11 cellular contexts compared by ENCODE assay signal in genomic region chr4:94410678-94411206, GRCh38. TPM values are rescaled to one million over a fixed set of nuclear protein-coding genes. Genes with fewer than 3 reads are reported as not detected.
DNase-seq lines count a peak whose midpoint lies in the region; ATAC-seq, FAIRE-seq and TF ChIP-seq lines count a peak whose summit lies in the region.
"Had no signal": no experiment of that assay in that cellular context is flagged by ENCODE, and none has a peak within 500 bp of the region (broad histone marks: within the 10 kb centered on the region; RNA-seq: fewer than 3 reads in every experiment).

No MANE protein-coding gene starts in this region.

- peak; percentile 96 for ATAC-seq in HepG2
- no peak for ATAC-seq in GM18519 (IDR thresholded peaks at IDR 0.05; ENCODE audit: low FRiP score, unreplicated experiment)
- ATAC-seq in HG03521 (IDR thresholded peaks at IDR 0.05; ENCODE audit: unreplicated experiment): no peak

- no peak overlapping the region for H2AK5ac ChIP-seq in H1 (ENCODE audit: low read depth, low read length)

- H3K4me3 ChIP-seq in NB4 (ENCODE audit: low read depth, low read length) (no peak overlapping the region), H1 (ENCODE audit: extremely low read depth in 1 of 4, insufficient read depth in 2 of 4, low read depth in 3 of 4, low read length in 4 of 4) (no peak overlapping the region), HepG2 (replicated peaks in 1 of 3; ENCODE audit: insufficient read depth in 1 of 3, low read depth in 2 of 3, low read length in 3 of 3) (peak overlapping the region in 1 of 3 experiments; percentile 35; a peak in 1 of 6 replicates)

- H4K91ac ChIP-seq in H1 (replicated peaks; ENCODE audit: insufficient read length, low read length): no peak overlapping the region

- TF ChIP-seq CTCF in NB4 (IDR thresholded peaks at IDR 0.05; ENCODE audit: low read depth, low read length) (no peak), H1 (IDR thresholded peaks at IDR 0.05; ENCODE audit: control extremely low read depth in 1 of 3, insufficient read depth in 1 of 3, low read depth in 1 of 3, low read length in 3 of 3) (no peak), HepG2 (CRISPR knock-in tag; IDR thresholded peaks at IDR 0.05) (no peak)

- POLR2A ChIA-PET in H1 (lab: Charles Lee; ENCODE audit: partially characterized antibody) (no interaction called here), HepG2 (lab: Yijun Ruan, JAX) (interaction anchor here (0.9 to 10.1 kb wide), 5 partner anchors 15 to 49 kb away, joined by 3 to 94 read pairs (median 6); partner anchors contain the start of gene PDLIM5)

- no peak overlapping the region for H2BK20ac ChIP-seq in H1 (ENCODE audit: low read length)

- no peak overlapping the region for H3K23ac ChIP-seq in H1 (ENCODE audit: insufficient read length)

- no peak overlapping the region for H3K56ac ChIP-seq in H1 (replicated peaks; ENCODE audit: insufficient read length, low read depth, low read length)

- H2BK120ac ChIP-seq in H1 (replicated peaks; ENCODE audit: low read depth, low read length): no peak overlapping the region

- TF ChIP-seq POLR2A in NB4 (IDR thresholded peaks at IDR 0.05; ENCODE audit: extremely low read depth, insufficient read length) (no peak), H1 (IDR thresholded peaks at IDR 0.05; ENCODE audit: control extremely low read depth in 1 of 2, low read depth in 2 of 2, low read length in 2 of 2) (no peak), HepG2 (IDR thresholded peaks at IDR 0.05; ENCODE audit: insufficient read depth in 1 of 2, low read depth in 2 of 2, low read length in 2 of 2) (no peak)

- H4K20me1 ChIP-seq in H1 (replicated peaks in 1 of 2; ENCODE audit: control insufficient read depth in 1 of 2, insufficient read depth in 2 of 2, low read length in 2 of 2) (no peaks in the 10 kb centered on the region), HepG2 (ENCODE audit: insufficient read depth, low read length) (no peaks in the 10 kb centered on the region)

- H3K23me2 ChIP-seq in H1 (ENCODE audit: low read depth, low read length): no peaks in the 10 kb centered on the region

- no peak overlapping the region for H4K8ac ChIP-seq in H1 (ENCODE audit: extremely low read depth, insufficient read depth, low read length)

- H3K27ac ChIP-seq in H1 (ENCODE audit: low read depth, low read length) (no peak overlapping the region), HepG2 (ENCODE audit: extremely low read length, insufficient read depth, low read length) (peak overlapping the region; percentile 21)

- TF ChIP-seq RAD21 in H1 (IDR thresholded peaks at IDR 0.05 in 1 of 2, conservative IDR thresholded peaks at IDR 0.05 in 1 of 2; ENCODE audit: low read depth in 2 of 2, low read length in 2 of 2): no peak
- no peak for TF ChIP-seq RAD21 in HepG2 (CRISPR knock-in tag; IDR thresholded peaks at IDR 0.05)

- H2BK12ac ChIP-seq in H1 (ENCODE audit: low read depth, low read length): 0 out of 2 replicates have a peak overlapping the region, but pooled peaks have one; percentile 5

- H2BK5ac ChIP-seq in H1 (ENCODE audit: low read depth, low read length): no peak overlapping the region

- H3K18ac ChIP-seq in H1 (ENCODE audit: extremely low read depth, low read length): no peak overlapping the region

- H3K9me3 ChIP-seq in H1 (ENCODE audit: insufficient read depth in 2 of 2, low read depth in 1 of 2, low read length in 1 of 2) (no peaks in the 10 kb centered on the region), HepG2 (ENCODE audit: low read length) (no peaks in the 10 kb centered on the region)

- no TSS peak for BruUV-seq in HepG2 (replicated peaks; lab: Mats Ljungman, UMichigan)

- peak; percentile 78 for DNase-seq in NB4 (ENCODE audit: low read depth)
- no peak for DNase-seq in H1 (ENCODE audit: low read depth in 1 of 2, low spot score in 2 of 2)
- DNase-seq in HepG2 (ENCODE audit: low spot score): peak; percentile 76
- DNase-seq in urothelium cell line (ENCODE audit: low spot score): peak; percentile 10
- DNase-seq in activated CD8-positive, alpha-beta memory T cell treated with anti-CD3 and anti-CD28 coated beads, Interleukin-2, amount 50 U/mL, for 48 hours: no peak
- DNase-seq: NCI-H146; SIG-M5; stimulated activated CD4-positive, alpha-beta T cell treated with anti-CD3 and anti-CD28 coated beads, Interleukin-12 subunit alpha, Interleukin-12 subunit beta, amount 100 ng/mL, for 4 hours had no signal

- in situ Hi-C loops in HepG2 (cut with HindIII; ENCODE audit: extremely low pct_ligation_motif_present, low pct_unique_long_range_greater_than_20kb): no loop called here

- FAIRE-seq in H1 (lab: Jason Lieb, UNC): no peak
- FAIRE-seq in HepG2 (lab: Jason Lieb, UNC): peak; percentile 40
- no peak for FAIRE-seq in urothelium cell line (lab: Jason Lieb, UNC)
- FAIRE-seq: keratinocyte had no signal

- H3K4me1 ChIP-seq in H1 (replicated peaks in 1 of 4; ENCODE audit: control insufficient read depth in 3 of 4, insufficient read depth in 4 of 4, low read length in 3 of 4): peaks cover 0 to 12% (median 4%) of the 10 kb centered on the region in 4 experiments; a peak in 3 of 7 replicates
- peaks cover 61% of the 10 kb centered on the region for H3K4me1 ChIP-seq in HepG2 (ENCODE audit: insufficient read depth, low read length)

- H3K4me2 ChIP-seq in H1 (ENCODE audit: insufficient read depth in 1 of 2, low read depth in 2 of 2, low read length in 2 of 2): no peak overlapping the region
- H3K4me2 ChIP-seq in HepG2 (ENCODE audit: low read depth, low read length): peak overlapping the region; percentile 67

- H2BK15ac ChIP-seq in H1 (ENCODE audit: low read length): no peak overlapping the region

- H3K27me3 ChIP-seq in H1 (replicated peaks in 1 of 4; ENCODE audit: control insufficient read depth in 3 of 4, extremely low read depth in 1 of 4, insufficient read depth in 3 of 4, low read length in 3 of 4): peaks cover 0 to 1% (median 0%) of the 10 kb centered on the region in 4 experiments; a peak in 1 of 7 replicates
- no peaks in the 10 kb centered on the region for H3K27me3 ChIP-seq in HepG2 (ENCODE audit: control insufficient read depth in 1 of 2, insufficient read depth in 2 of 2, low read length in 2 of 2)

- no peaks in the 10 kb centered on the region for H3K36me3 ChIP-seq in H1 (ENCODE audit: control insufficient read depth in 2 of 4, insufficient read depth in 4 of 4, low read length in 3 of 4)
- H3K36me3 ChIP-seq in HepG2 (replicated peaks in 1 of 2; ENCODE audit: control insufficient read depth in 1 of 2, insufficient read depth in 2 of 2, low read length in 2 of 2): no peaks in the 10 kb centered on the region

- intact Hi-C loops in HepG2 (cut with micrococcal nuclease; ENCODE audit: unreplicated experiment): no loop called here

- TF ChIP-seq EP300 in H1 (IDR thresholded peaks at IDR 0.05; ENCODE audit: borderline replicate concordance in 1 of 2, low read depth in 2 of 2, low read length in 2 of 2): no peak
- peak in 1 of 2 experiments; percentile 46; a peak in 2 of 4 replicates for TF ChIP-seq EP300 in HepG2 (IDR thresholded peaks at IDR 0.05; ENCODE audit: low read depth in 2 of 2, low read length in 2 of 2)
- no peak for TF ChIP-seq EP300 in HepG2 (CRISPR knock-in tag; IDR thresholded peaks at IDR 0.05; ENCODE audit: borderline replicate concordance)

- WGBS in H1 (ENCODE audit: extremely low coverage in 1 of 2, insufficient coverage in 1 of 2, insufficient read length in 1 of 2, insufficient replicate concordance in 2 of 2, low coverage in 1 of 2, low lambda C conversion rate in 2 of 2, missing lambda C conversion rate in 1 of 2), 2 experiments: 88% methylated on average over 10 of the region's 10 CpGs; no CpG with 5 or more reads in 1 of the 2 experiments
- 22% methylated on average over 10 of the region's 10 CpGs for WGBS in HepG2 (ENCODE audit: low lambda C conversion rate)

- H2AFZ ChIP-seq in H1 (ENCODE audit: low read length) (0 out of 2 replicates have a peak overlapping the region, but pooled peaks have one; percentile 49), HepG2 (ENCODE audit: low read length) (peak overlapping the region; percentile 60)

- H3K14ac ChIP-seq in H1 (ENCODE audit: insufficient read length): no peak overlapping the region

- CTCF ChIA-PET in H1 (lab: Charles Lee; ENCODE audit: partially characterized antibody) (interaction anchor here (1.2 kb wide), 1 partner anchor 85 kb away, joined by 3 read pairs; no protein-coding TSS in a partner anchor), HepG2 (lab: Yijun Ruan, JAX; ENCODE audit: low intra/inter-chr PET ratio, low total read pairs) (no interaction called here)

- H3K79me2 ChIP-seq in H1 (ENCODE audit: control insufficient read depth in 1 of 2, insufficient read depth in 2 of 2, low read length in 2 of 2) (no peaks in the 10 kb centered on the region), HepG2 (ENCODE audit: insufficient read depth, low read length) (no peaks in the 10 kb centered on the region)

- H3K9ac ChIP-seq in H1 (replicated peaks in 1 of 4; ENCODE audit: extremely low read depth in 1 of 4, low read depth in 3 of 4, low read length in 3 of 4): no peak overlapping the region
- peak overlapping the region; percentile 24; the same call in 1 of the 2 replicates for H3K9ac ChIP-seq in HepG2 (ENCODE audit: insufficient read depth, low read depth, low read length)

- H3K79me1 ChIP-seq in H1 (ENCODE audit: low read depth, low read length): no peaks in the 10 kb centered on the region

- H4K5ac ChIP-seq in H1 (ENCODE audit: insufficient read length, low read depth, low read length): no peak overlapping the region

- no peak overlapping the region for H3K4ac ChIP-seq in H1 (replicated peaks; ENCODE audit: insufficient read length, low read depth, low read length)

RNA-seq across cellular contexts. Expression of gene PDLIM5, which starts 41.0 kb away (rescaled TPM):
- 58.9 and 62.1 TPM in 2 replicates for total RNA-seq in H1 (2021; fragmentation: NEBNext Ultra II Directional; extraction: Animal tissue kit (Norgen Biotek cat#: 25700))
- polyA plus RNA-seq in H1 (2011; rRNA removed) (28.6 and 37.3 TPM in 2 replicates), HepG2 (2011; rRNA removed) (107 and 119 TPM in 2 replicates)
- 35.2 TPM for polyA plus RNA-seq in H1 (2011; cell fraction: cytosol; rRNA removed)
- polyA plus RNA-seq in H1 (2011; cell fraction: nucleus; rRNA removed): 40.5 TPM
- polyA plus RNA-seq in H1 (2012, experiment 1 of 2): 29.1 to 37.0 TPM (median 31.3 TPM) in 4 replicates
- polyA plus RNA-seq in H1 (2012, experiment 2 of 2): 6.7 TPM
- 27.9 TPM for polyA plus RNA-seq in H1 (2013, experiment 1 of 2)
- polyA plus RNA-seq in H1 (2013, experiment 2 of 2): 27.3 TPM
- polyA minus RNA-seq in H1 (2011; rRNA and poly(A)+ RNA removed): 178 and 216 TPM in 2 replicates
- 35.4 TPM for polyA minus RNA-seq in H1 (2011; cell fraction: cytosol; rRNA and poly(A)+ RNA removed)
- polyA minus RNA-seq in H1 (2011; cell fraction: nucleus; rRNA and poly(A)+ RNA removed): 155 TPM
- 52.8 and 70.2 TPM in 2 replicates for total RNA-seq in HepG2 (2016; rRNA removed; fragmentation: Illumina TruSeq; extraction: Trizol)
- 11.2 and 14.5 TPM in 2 replicates for total RNA-seq in HepG2 (2016; cell fraction: cytosol; rRNA removed; fragmentation: Illumina TruSeq; extraction: Trizol; ENCODE audit: low read depth)
- 52.2 and 54.1 TPM in 2 replicates for total RNA-seq in HepG2 (2016; cell fraction: insoluble cytoplasmic fraction; rRNA removed; fragmentation: Illumina TruSeq; extraction: Trizol)
- 17.9 and 18.7 TPM in 2 replicates for total RNA-seq in HepG2 (2016; cell fraction: membrane; rRNA removed; fragmentation: Illumina TruSeq; extraction: Trizol)
- total RNA-seq in HepG2 (2016; cell fraction: nucleus; rRNA removed; fragmentation: Illumina TruSeq; extraction: Trizol): 88.4 and 102 TPM in 2 replicates
- 76.4 TPM in 2 replicates for polyA plus RNA-seq in HepG2 (2011; cell fraction: cytosol; rRNA removed)
- polyA plus RNA-seq in HepG2 (2011; cell fraction: nucleus; rRNA removed): 70.2 and 73.2 TPM in 2 replicates
- polyA plus RNA-seq in HepG2 (2012): 49.7 and 51.7 TPM in 2 replicates
- 3.8 and 5.4 TPM in 2 replicates for polyA plus RNA-seq in HepG2 (2016; cell fraction: cytosol; fragmentation: Illumina TruSeq; extraction: Trizol; ENCODE audit: low read depth)
- polyA plus RNA-seq in HepG2 (2016; cell fraction: insoluble cytoplasmic fraction; fragmentation: Illumina TruSeq; extraction: Trizol; ENCODE audit: low read depth): 43.1 and 47.2 TPM in 2 replicates
- polyA plus RNA-seq in HepG2 (2016; cell fraction: membrane; fragmentation: Illumina TruSeq; extraction: Trizol; ENCODE audit: low read depth): 10.0 and 10.3 TPM in 2 replicates
- 37.0 and 39.1 TPM in 2 replicates for polyA plus RNA-seq in HepG2 (2016; cell fraction: nucleus; fragmentation: Illumina TruSeq; extraction: Trizol; ENCODE audit: insufficient read depth, low read depth)
- 133 and 288 TPM in 2 replicates for polyA minus RNA-seq in HepG2 (2011; rRNA and poly(A)+ RNA removed; ENCODE audit: low replicate concordance)
- polyA minus RNA-seq in HepG2 (2011; cell fraction: cytosol; rRNA and poly(A)+ RNA removed): 49.8 and 79.5 TPM in 2 replicates
- polyA minus RNA-seq in HepG2 (2011; cell fraction: nucleus; rRNA and poly(A)+ RNA removed): 358 and 434 TPM in 2 replicates

Comparison
In these comparisons a context has a peak if more than half of its experiments do, and no peak if none do; other contexts are left out.
1. DNase-seq: peak in NB4 (single experiment), HepG2 (single experiment) and urothelium cell line (single experiment); none in H1 (0 of 2) and activated CD8-positive, alpha-beta memory T cell treated with anti-CD3 and anti-CD28 coated beads, Interleukin-2, amount 50 U/mL, for 48 hours (single experiment).